In the genomic region with DNA sequence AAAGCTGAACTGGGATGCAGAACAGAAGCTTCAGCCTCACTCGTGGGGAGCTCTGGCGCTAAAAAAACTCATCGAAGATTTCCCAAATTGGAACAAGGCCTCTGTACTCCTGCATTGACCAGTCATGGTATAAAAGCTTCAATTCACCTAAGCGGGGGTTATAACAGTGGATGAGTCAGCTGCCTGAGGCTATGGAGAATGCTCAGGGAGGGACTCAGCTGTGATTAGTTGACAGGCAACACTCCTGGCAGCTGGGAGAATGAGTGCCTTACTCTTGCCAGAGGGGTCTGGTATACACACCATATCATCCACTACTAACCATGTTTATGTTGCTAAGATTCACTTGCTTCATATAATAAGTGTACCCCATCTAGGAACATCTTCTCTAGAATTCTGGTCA, we compare ENCODE assay signal across 14 cellular contexts.
DNase-seq lines count a peak whose midpoint lies in the region; ATAC-seq and TF ChIP-seq lines count a peak whose summit lies in the region.
"Had no signal": no experiment of that assay in that cellular context is flagged by ENCODE, and none has a peak within 500 bp of the region (broad histone marks: within the 10 kb centered on the region; RNA-seq: fewer than 3 reads in every experiment).

No MANE protein-coding gene starts in this region.

- H2BK120ac ChIP-seq in IMR-90 (ENCODE audit: low read depth, low read length) (no peak overlapping the region), mesendoderm (ENCODE audit: low read depth, low read length) (no peak overlapping the region)

- H2AK9ac ChIP-seq in IMR-90 (replicated peaks; ENCODE audit: low read depth, low read length, poor library complexity): no peak overlapping the region

- H3K27ac ChIP-seq in IMR-90 (ENCODE audit: insufficient read depth, low read length): no peak overlapping the region
- no peak overlapping the region for H3K27ac ChIP-seq in mesendoderm (ENCODE audit: low read depth, low read length)
- no peak overlapping the region for H3K27ac ChIP-seq in OCI-LY7 (ENCODE audit: low read depth, low read length, poor library complexity, severe bottlenecking)
- H3K27ac ChIP-seq: left ventricle myocardium inferior, WERI-Rb-1 had no signal

- H3K4me2 ChIP-seq in IMR-90 (ENCODE audit: low read depth, low read length): no peak overlapping the region
- H3K4me2 ChIP-seq in mesendoderm (ENCODE audit: low read length): no peak overlapping the region
- no peak overlapping the region for H3K4me2 ChIP-seq in OCI-LY7 (ENCODE audit: low read length)

- H3K4me3 ChIP-seq in IMR-90 (ENCODE audit: insufficient read depth, low read depth, low read length): no peak overlapping the region
- no peak overlapping the region for H3K4me3 ChIP-seq in astrocyte of the cerebellum (ENCODE audit: low read depth, low read length)
- no peak overlapping the region for H3K4me3 ChIP-seq in mesendoderm (ENCODE audit: low read length)
- H3K4me3 ChIP-seq in OCI-LY7 (ENCODE audit: low read depth, low read length, poor library complexity, severe bottlenecking): no peak overlapping the region
- H3K4me3 ChIP-seq: left ventricle myocardium inferior had no signal

- TF ChIP-seq RAD21 in IMR-90 (IDR thresholded peaks at IDR 0.05; ENCODE audit: low read length): no peak

- in situ Hi-C loops in IMR-90 (cut with MboI; ENCODE audit: low sequenced_read_pairs) (no loop called here), astrocyte of the cerebellum (cut with HindIII; ENCODE audit: low sequenced_read_pairs) (no loop called here)

- H4K8ac ChIP-seq in IMR-90 (ENCODE audit: low read depth in 2 of 2, low read length in 2 of 2): no peak overlapping the region
- H4K8ac ChIP-seq in mesendoderm (ENCODE audit: low read depth, low read length): no peak overlapping the region

- no peak overlapping the region for H3K9ac ChIP-seq in IMR-90 (ENCODE audit: low read depth, low read length)
- H3K9ac ChIP-seq in mesendoderm (ENCODE audit: low read length): no peak overlapping the region

- CTCF ChIA-PET in IMR-90 (lab: Yijun Ruan, JAX): interaction anchor here (0.6 to 0.7 kb wide), 2 partner anchors 11 to 1947 kb away, joined by 4 read pairs; no protein-coding TSS in a partner anchor
- CTCF ChIA-PET in OCI-LY7 (lab: Charles Lee; ENCODE audit: unreplicated experiment): no interaction called here

- BruUV-seq in IMR-90 (replicated peaks; lab: Mats Ljungman, UMichigan) (no TSS peak), OCI-LY7 (replicated peaks; lab: Mats Ljungman, UMichigan) (no TSS peak)

- DNase-seq in EH (ENCODE audit: low read depth) (peak; percentile 68), IMR-90 (peak; percentile 1), astrocyte of the cerebellum (ENCODE audit: low read depth) (peak; percentile 11), mesendoderm (peak; percentile 92), OCI-LY7 (ENCODE audit: low spot score) (no peak)
- DNase-seq: activated CD8-positive, alpha-beta memory T cell treated with anti-CD3 and anti-CD28 coated beads, Interleukin-2, amount 50 U/mL, for 48 hours; CD4-positive, alpha-beta memory T cell; foreskin melanocyte; left ventricle myocardium inferior; NCI-H524; SIG-M5; WERI-Rb-1 had no signal

- H3K56ac ChIP-seq in IMR-90 (ENCODE audit: extremely low read depth, insufficient read depth, low read length) (no peak overlapping the region), mesendoderm (ENCODE audit: low read length) (no peak overlapping the region)

- no peaks in the 10 kb centered on the region for H3K4me1 ChIP-seq in IMR-90 (ENCODE audit: control insufficient read depth, insufficient read depth, low read length)
- H3K4me1 ChIP-seq in mesendoderm (ENCODE audit: control insufficient read depth, low read depth, low read length): no peaks in the 10 kb centered on the region
- H3K4me1 ChIP-seq in OCI-LY7 (ENCODE audit: insufficient read depth, low read length, poor library complexity, severe bottlenecking): peaks cover 8% of the 10 kb centered on the region
- H3K4me1 ChIP-seq: left ventricle myocardium inferior had no signal

- H3K23ac ChIP-seq in IMR-90 (ENCODE audit: low read depth, low read length) (no peak overlapping the region), mesendoderm (ENCODE audit: low read length) (no peak overlapping the region)

- no peak overlapping the region for H4K5ac ChIP-seq in IMR-90 (ENCODE audit: low read depth, low read length)
- no peak overlapping the region for H4K5ac ChIP-seq in mesendoderm (ENCODE audit: low read length)

- H2AFZ ChIP-seq in IMR-90 (replicated peaks; ENCODE audit: low read length, poor library complexity): no peak overlapping the region
- no peak overlapping the region for H2AFZ ChIP-seq in OCI-LY7 (ENCODE audit: low read length)

- ATAC-seq in IMR-90 (ENCODE audit: low read depth) (no peak), GM19455 (IDR thresholded peaks at IDR 0.05; ENCODE audit: unreplicated experiment) (no peak), GM18520 (IDR thresholded peaks at IDR 0.05; ENCODE audit: unreplicated experiment) (no peak)

- H2BK5ac ChIP-seq in IMR-90 (ENCODE audit: low read depth, low read length, poor library complexity, severe bottlenecking) (no peak overlapping the region), mesendoderm (ENCODE audit: low read length) (no peak overlapping the region)

- H3K79me1 ChIP-seq in IMR-90 (ENCODE audit: low read depth in 1 of 2, low read length in 2 of 2) (no peaks in the 10 kb centered on the region), mesendoderm (ENCODE audit: low read length) (no peaks in the 10 kb centered on the region)

- H3K9me3 ChIP-seq in IMR-90 (ENCODE audit: control insufficient read depth, insufficient read depth, low read length) (no peaks in the 10 kb centered on the region), OCI-LY7 (ENCODE audit: low read length) (no peaks in the 10 kb centered on the region)

- dilution Hi-C loops in IMR-90 (cut with HindIII; ENCODE audit: low sequenced_read_pairs, unreplicated experiment): no loop called here

- H3K27me3 ChIP-seq in IMR-90 (ENCODE audit: control insufficient read depth, insufficient read depth, low read length) (no peaks in the 10 kb centered on the region), mesendoderm (ENCODE audit: insufficient read depth, low read length, poor library complexity) (no peaks in the 10 kb centered on the region)

- no peak for TF ChIP-seq CTCF in IMR-90 (conservative IDR thresholded peaks at IDR 0.05; ENCODE audit: low read depth, low read length)
- TF ChIP-seq CTCF in astrocyte of the cerebellum (IDR thresholded peaks at IDR 0.05; ENCODE audit: low read depth, low read length, missing control alignments): no peak
- TF ChIP-seq CTCF in OCI-LY7 (conservative IDR thresholded peaks at IDR 0.05; ENCODE audit: low read length): no peak

- H4K91ac ChIP-seq in IMR-90 (ENCODE audit: insufficient read depth, low read depth, low read length): no peak overlapping the region

- intact Hi-C loops in IMR-90 (cut with micrococcal nuclease) (no loop called here), OCI-LY7 (cut with micrococcal nuclease; ENCODE audit: unreplicated experiment) (no loop called here)

- H4K20me1 ChIP-seq in IMR-90 (ENCODE audit: insufficient read depth, low read length): no peaks in the 10 kb centered on the region
- no peaks in the 10 kb centered on the region for H4K20me1 ChIP-seq in OCI-LY7 (ENCODE audit: insufficient read depth, low read length)

- H2AK5ac ChIP-seq in IMR-90 (ENCODE audit: low read depth, low read length) (no peak overlapping the region), mesendoderm (ENCODE audit: low read length) (no peak overlapping the region)

- no CpG with 5 or more reads among the region's 4 CpGs for WGBS in IMR-90 (ENCODE audit: extremely low coverage in 2 of 2, insufficient read length in 1 of 2), 2 experiments
- no CpG with 5 or more reads among the region's 4 CpGs for WGBS in mesendoderm (ENCODE audit: extremely low coverage, insufficient coverage, low lambda C conversion rate)

- no peak for TF ChIP-seq POLR2A in IMR-90 (IDR thresholded peaks at IDR 0.05; ENCODE audit: low read depth, low read length)

- no peaks in the 10 kb centered on the region for H3K79me2 ChIP-seq in mesendoderm (ENCODE audit: control insufficient read depth, insufficient read depth, low read length)
- no peaks in the 10 kb centered on the region for H3K79me2 ChIP-seq in OCI-LY7 (ENCODE audit: insufficient read depth, low read depth, low read length)

- H3K18ac ChIP-seq in IMR-90 (ENCODE audit: low read depth, low read length) (no peak overlapping the region), mesendoderm (ENCODE audit: low read length) (peak overlapping the region; percentile 31)

- H3K9me1 ChIP-seq in IMR-90 (ENCODE audit: insufficient read depth, low read length): no peaks in the 10 kb centered on the region

- H3K9me2 ChIP-seq in OCI-LY7 (ENCODE audit: insufficient read depth, low read length): no peaks in the 10 kb centered on the region

- no peak overlapping the region for H3K14ac ChIP-seq in IMR-90 (replicated peaks; ENCODE audit: low read depth, low read length)

- no peaks in the 10 kb centered on the region for H3K36me3 ChIP-seq in IMR-90 (ENCODE audit: control insufficient read depth, insufficient read depth, low read length)
- no peaks in the 10 kb centered on the region for H3K36me3 ChIP-seq in mesendoderm (ENCODE audit: control insufficient read depth, insufficient read depth, low read length)
- no peaks in the 10 kb centered on the region for H3K36me3 ChIP-seq in OCI-LY7 (ENCODE audit: insufficient read depth, low read length)
- H3K36me3 ChIP-seq: left ventricle myocardium inferior, WERI-Rb-1 had no signal

- POLR2A ChIA-PET in IMR-90 (lab: Charles Lee; ENCODE audit: unreplicated experiment) (no interaction called here), OCI-LY7 (lab: Charles Lee) (no interaction called here)

- no peak overlapping the region for H2BK20ac ChIP-seq in IMR-90 (ENCODE audit: low read depth, low read length)

- H3K4ac ChIP-seq in IMR-90 (ENCODE audit: low read depth, low read length) (no peak overlapping the region), mesendoderm (ENCODE audit: low read depth, low read length) (no peak overlapping the region)

- H2BK15ac ChIP-seq in IMR-90 (ENCODE audit: low read depth, low read length) (no peak overlapping the region), mesendoderm (replicated peaks; ENCODE audit: low read depth) (no peak overlapping the region)

TF ChIP-seq in IMR-90, 13 proteins besides CTCF, POLR2A, EP300 and RAD21 (continues in another document):
- TF ChIP-seq MXI1 (IDR thresholded peaks at IDR 0.05; ENCODE audit: borderline replicate concordance, low read depth, low read length) (no peak), CHD1 (IDR thresholded peaks at IDR 0.05; ENCODE audit: low read depth, low read length) (no peak), USF2 (IDR thresholded peaks at IDR 0.05; ENCODE audit: low read depth, low read length) (no peak), MAFK (IDR thresholded peaks at IDR 0.05; ENCODE audit: low read depth, low read length) (no peak), RCOR1 (IDR thresholded peaks at IDR 0.05; ENCODE audit: insufficient replicate concordance, low read length) (no peak)
